In the genomic region with DNA sequence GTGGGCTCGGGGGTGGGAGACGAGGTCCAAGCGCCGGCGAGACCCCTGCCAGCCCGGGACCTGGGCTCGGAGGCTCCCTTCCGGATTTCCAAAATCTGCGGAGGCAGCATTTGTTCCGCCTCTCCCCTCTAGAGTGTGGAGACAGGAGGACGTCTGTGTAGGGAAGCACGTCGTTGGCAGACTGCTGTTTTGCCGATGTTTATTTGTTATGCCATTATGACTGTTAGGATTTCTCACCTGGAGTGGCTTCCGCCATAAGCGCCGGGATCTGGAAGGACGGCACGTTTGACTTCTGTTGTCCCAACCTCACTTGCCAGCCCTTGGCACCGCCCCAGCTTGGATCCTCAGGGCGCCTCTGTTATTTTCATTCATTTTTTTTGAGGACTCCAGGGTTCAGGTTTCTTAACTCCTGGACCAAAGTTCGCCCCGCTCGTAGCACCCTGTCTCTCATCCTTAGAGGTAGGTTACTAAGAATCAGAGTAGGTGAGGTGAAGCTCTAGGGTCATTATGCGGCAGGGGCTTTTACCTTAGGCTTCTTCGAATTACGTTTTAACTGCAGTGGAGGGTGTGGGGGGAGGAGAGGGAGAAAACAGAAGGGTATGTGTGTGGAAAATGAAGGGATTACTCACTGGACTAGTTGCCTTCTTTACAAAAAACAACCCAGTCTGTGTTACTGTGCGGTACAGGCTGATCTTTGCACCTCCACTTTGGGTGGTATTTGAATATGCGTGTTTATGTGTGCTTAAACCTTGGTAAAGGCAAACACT, we compare ENCODE assay signal across 1 cellular context.
A peak's percentile ranks its signal among the peaks of the same experiment; 100 is the strongest.
TF ChIP-seq lines count a peak whose summit lies in the region.

No MANE protein-coding gene starts in this region.

TF ChIP-seq in HepG2, 621 proteins besides CTCF, POLR2A, EP300 and RAD21 (continued from another document and continues in another):
- TF ChIP-seq ZNF3 (CRISPR knock-in tag; IDR thresholded peaks at IDR 0.05) (no peak), BRCA1 (CRISPR knock-in tag; IDR thresholded peaks at IDR 0.05) (no peak), ZNF879 (CRISPR knock-in tag; IDR thresholded peaks at IDR 0.05) (no peak), ATF7-NPFF (CRISPR knock-in tag; IDR thresholded peaks at IDR 0.05; ENCODE audit: low read depth) (no peak), DMAP1 (CRISPR knock-in tag; IDR thresholded peaks at IDR 0.05) (peak; percentile 47), EHMT2 (IDR thresholded peaks at IDR 0.05; ENCODE audit: borderline replicate concordance, low read depth, low read length) (no peak), ZNF7 (CRISPR knock-in tag; IDR thresholded peaks at IDR 0.05) (no peak), EEA1 (CRISPR knock-in tag; IDR thresholded peaks at IDR 0.05; ENCODE audit: borderline replicate concordance) (no peak), RFX3 (CRISPR knock-in tag; IDR thresholded peaks at IDR 0.05) (no peak), TEAD2 (CRISPR knock-in tag; IDR thresholded peaks at IDR 0.05) (no peak), ZFP36L1 (CRISPR knock-in tag; IDR thresholded peaks at IDR 0.05) (no peak), ZNF282 (IDR thresholded peaks at IDR 0.05; ENCODE audit: partially characterized antibody) (no peak), SRY (CRISPR knock-in tag; IDR thresholded peaks at IDR 0.05) (no peak; the same call in 1 of the 2 replicates), NBN (conservative IDR thresholded peaks at IDR 0.05) (no peak), PHF8 (CRISPR knock-in tag; IDR thresholded peaks at IDR 0.05) (no peak), ZNF563 (CRISPR knock-in tag; IDR thresholded peaks at IDR 0.05) (no peak), SALL2 (CRISPR knock-in tag; IDR thresholded peaks at IDR 0.05) (no peak), SRSF9 (IDR thresholded peaks at IDR 0.05; ENCODE audit: borderline replicate concordance, insufficient read depth, low read depth, low read length, poor library complexity, severe bottlenecking) (no peak), ZNF552 (CRISPR knock-in tag; IDR thresholded peaks at IDR 0.05; ENCODE audit: borderline replicate concordance) (no peak), ZNF614 (CRISPR knock-in tag; IDR thresholded peaks at IDR 0.05; ENCODE audit: borderline replicate concordance) (peak; percentile 9; the same call in 1 of the 2 replicates), ZNF343 (CRISPR knock-in tag; IDR thresholded peaks at IDR 0.05) (no peak), RFXAP (CRISPR knock-in tag; IDR thresholded peaks at IDR 0.05; ENCODE audit: borderline replicate concordance) (no peak), PAWR (CRISPR knock-in tag; IDR thresholded peaks at IDR 0.05; ENCODE audit: borderline replicate concordance) (no peak), SAP130 (CRISPR knock-in tag; IDR thresholded peaks at IDR 0.05; ENCODE audit: low read depth) (peak; percentile 61), AGO1 (IDR thresholded peaks at IDR 0.05; ENCODE audit: low read depth, low read length, poor library complexity, severe bottlenecking) (no peak), SP2 (CRISPR knock-in tag; IDR thresholded peaks at IDR 0.05) (no peak), ZNF335 (CRISPR knock-in tag; IDR thresholded peaks at IDR 0.05) (no peak; the same call in 1 of the 2 replicates), MEF2D (CRISPR knock-in tag; IDR thresholded peaks at IDR 0.05) (no peak), PLRG1 (conservative IDR thresholded peaks at IDR 0.05) (no peak), MED8 (CRISPR knock-in tag; IDR thresholded peaks at IDR 0.05; ENCODE audit: insufficient replicate concordance) (no peak), HNRNPLL (IDR thresholded peaks at IDR 0.05; ENCODE audit: low read depth, low read length, poor library complexity, severe bottlenecking) (no peak), ZBTB7A (CRISPR knock-in tag; IDR thresholded peaks at IDR 0.05) (no peak), FOXP1 (IDR thresholded peaks at IDR 0.05) (0 out of 2 replicates have a peak, but pooled peaks have one; percentile 9), FOXP1 (CRISPR knock-in tag; IDR thresholded peaks at IDR 0.05) (peak; percentile 53; the same call in 1 of the 2 replicates), ZMAT3 (CRISPR knock-in tag; conservative IDR thresholded peaks at IDR 0.05) (no peak), ZNF792 (CRISPR knock-in tag; IDR thresholded peaks at IDR 0.05) (no peak), HOXD1 (CRISPR knock-in tag; IDR thresholded peaks at IDR 0.05) (no peak), ZNF383 (CRISPR knock-in tag; IDR thresholded peaks at IDR 0.05; ENCODE audit: borderline replicate concordance) (no peak), GLI4 (CRISPR knock-in tag; IDR thresholded peaks at IDR 0.05; ENCODE audit: borderline replicate concordance) (no peak), SETDB1 (CRISPR knock-in tag; IDR thresholded peaks at IDR 0.05; ENCODE audit: borderline replicate concordance) (no peak), ZNF205 (CRISPR knock-in tag; IDR thresholded peaks at IDR 0.05) (no peak), YY1 (IDR thresholded peaks at IDR 0.05; ENCODE audit: insufficient read depth, insufficient replicate concordance, low read depth, low read length) (peak; percentile 39), AHR (CRISPR knock-in tag; IDR thresholded peaks at IDR 0.05) (no peak), JUND (CRISPR knock-in tag; IDR thresholded peaks at IDR 0.05) (no peak), GABPB1 (CRISPR knock-in tag; IDR thresholded peaks at IDR 0.05) (no peak), ZNF616 (CRISPR knock-in tag; IDR thresholded peaks at IDR 0.05; ENCODE audit: low read depth) (no peak), ZNF569 (CRISPR knock-in tag; IDR thresholded peaks at IDR 0.05; ENCODE audit: borderline replicate concordance) (no peak), ZNF644 (CRISPR knock-in tag; IDR thresholded peaks at IDR 0.05; ENCODE audit: low read depth) (no peak), ZFY (CRISPR knock-in tag; IDR thresholded peaks at IDR 0.05) (no peak), TMF1 (CRISPR knock-in tag; IDR thresholded peaks at IDR 0.05; ENCODE audit: low read depth) (no peak), ATF7 (IDR thresholded peaks at IDR 0.05) (no peak), ATF7 (CRISPR knock-in tag; IDR thresholded peaks at IDR 0.05) (no peak), GABPA (IDR thresholded peaks at IDR 0.05; ENCODE audit: low read depth, low read length) (no peak), GABPA (CRISPR knock-in tag; IDR thresholded peaks at IDR 0.05; ENCODE audit: low read depth) (no peak), ZMYM2 (CRISPR knock-in tag; IDR thresholded peaks at IDR 0.05) (no peak), ZNF724P (CRISPR knock-in tag; IDR thresholded peaks at IDR 0.05; ENCODE audit: borderline replicate concordance) (no peak)
- TF ChIP-seq, protein P1, sequence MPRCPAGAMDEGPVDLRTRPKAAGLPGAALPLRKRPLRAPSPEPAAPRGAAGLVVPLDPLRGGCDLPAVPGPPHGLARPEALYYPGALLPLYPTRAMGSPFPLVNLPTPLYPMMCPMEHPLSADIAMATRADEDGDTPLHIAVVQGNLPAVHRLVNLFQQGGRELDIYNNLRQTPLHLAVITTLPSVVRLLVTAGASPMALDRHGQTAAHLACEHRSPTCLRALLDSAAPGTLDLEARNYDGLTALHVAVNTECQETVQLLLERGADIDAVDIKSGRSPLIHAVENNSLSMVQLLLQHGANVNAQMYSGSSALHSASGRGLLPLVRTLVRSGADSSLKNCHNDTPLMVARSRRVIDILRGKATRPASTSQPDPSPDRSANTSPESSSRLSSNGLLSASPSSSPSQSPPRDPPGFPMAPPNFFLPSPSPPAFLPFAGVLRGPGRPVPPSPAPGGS (CRISPR knock-in tag; IDR thresholded peaks at IDR 0.05) = no peak
- TF ChIP-seq, protein P2, sequence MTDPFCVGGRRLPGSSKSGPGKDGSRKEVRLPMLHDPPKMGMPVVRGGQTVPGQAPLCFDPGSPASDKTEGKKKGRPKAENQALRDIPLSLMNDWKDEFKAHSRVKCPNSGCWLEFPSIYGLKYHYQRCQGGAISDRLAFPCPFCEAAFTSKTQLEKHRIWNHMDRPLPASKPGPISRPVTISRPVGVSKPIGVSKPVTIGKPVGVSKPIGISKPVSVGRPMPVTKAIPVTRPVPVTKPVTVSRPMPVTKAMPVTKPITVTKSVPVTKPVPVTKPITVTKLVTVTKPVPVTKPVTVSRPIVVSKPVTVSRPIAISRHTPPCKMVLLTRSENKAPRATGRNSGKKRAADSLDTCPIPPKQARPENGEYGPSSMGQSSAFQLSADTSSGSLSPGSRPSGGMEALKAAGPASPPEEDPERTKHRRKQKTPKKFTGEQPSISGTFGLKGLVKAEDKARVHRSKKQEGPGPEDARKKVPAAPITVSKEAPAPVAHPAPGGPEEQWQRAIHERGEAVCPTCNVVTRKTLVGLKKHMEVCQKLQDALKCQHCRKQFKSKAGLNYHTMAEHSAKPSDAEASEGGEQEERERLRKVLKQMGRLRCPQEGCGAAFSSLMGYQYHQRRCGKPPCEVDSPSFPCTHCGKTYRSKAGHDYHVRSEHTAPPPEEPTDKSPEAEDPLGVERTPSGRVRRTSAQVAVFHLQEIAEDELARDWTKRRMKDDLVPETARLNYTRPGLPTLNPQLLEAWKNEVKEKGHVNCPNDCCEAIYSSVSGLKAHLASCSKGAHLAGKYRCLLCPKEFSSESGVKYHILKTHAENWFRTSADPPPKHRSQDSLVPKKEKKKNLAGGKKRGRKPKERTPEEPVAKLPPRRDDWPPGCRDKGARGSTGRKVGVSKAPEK (CRISPR knock-in tag; IDR thresholded peaks at IDR 0.05; ENCODE audit: borderline replicate concordance) = no peak
- TF ChIP-seq, protein P3, sequence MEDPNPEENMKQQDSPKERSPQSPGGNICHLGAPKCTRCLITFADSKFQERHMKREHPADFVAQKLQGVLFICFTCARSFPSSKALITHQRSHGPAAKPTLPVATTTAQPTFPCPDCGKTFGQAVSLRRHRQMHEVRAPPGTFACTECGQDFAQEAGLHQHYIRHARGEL (CRISPR knock-in tag; IDR thresholded peaks at IDR 0.05) = no peak
- TF ChIP-seq, protein P4, sequence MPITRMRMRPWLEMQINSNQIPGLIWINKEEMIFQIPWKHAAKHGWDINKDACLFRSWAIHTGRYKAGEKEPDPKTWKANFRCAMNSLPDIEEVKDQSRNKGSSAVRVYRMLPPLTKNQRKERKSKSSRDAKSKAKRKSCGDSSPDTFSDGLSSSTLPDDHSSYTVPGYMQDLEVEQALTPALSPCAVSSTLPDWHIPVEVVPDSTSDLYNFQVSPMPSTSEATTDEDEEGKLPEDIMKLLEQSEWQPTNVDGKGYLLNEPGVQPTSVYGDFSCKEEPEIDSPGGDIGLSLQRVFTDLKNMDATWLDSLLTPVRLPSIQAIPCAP (CRISPR knock-in tag; IDR thresholded peaks at IDR 0.05; ENCODE audit: low read depth) = no peak
- TF ChIP-seq, protein P5, sequence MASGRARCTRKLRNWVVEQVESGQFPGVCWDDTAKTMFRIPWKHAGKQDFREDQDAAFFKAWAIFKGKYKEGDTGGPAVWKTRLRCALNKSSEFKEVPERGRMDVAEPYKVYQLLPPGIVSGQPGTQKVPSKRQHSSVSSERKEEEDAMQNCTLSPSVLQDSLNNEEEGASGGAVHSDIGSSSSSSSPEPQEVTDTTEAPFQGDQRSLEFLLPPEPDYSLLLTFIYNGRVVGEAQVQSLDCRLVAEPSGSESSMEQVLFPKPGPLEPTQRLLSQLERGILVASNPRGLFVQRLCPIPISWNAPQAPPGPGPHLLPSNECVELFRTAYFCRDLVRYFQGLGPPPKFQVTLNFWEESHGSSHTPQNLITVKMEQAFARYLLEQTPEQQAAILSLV (CRISPR knock-in tag; IDR thresholded peaks at IDR 0.05; ENCODE audit: borderline replicate concordance) = peak; percentile 15; the same call in 1 of the 2 replicates
- TF ChIP-seq, protein P6, sequence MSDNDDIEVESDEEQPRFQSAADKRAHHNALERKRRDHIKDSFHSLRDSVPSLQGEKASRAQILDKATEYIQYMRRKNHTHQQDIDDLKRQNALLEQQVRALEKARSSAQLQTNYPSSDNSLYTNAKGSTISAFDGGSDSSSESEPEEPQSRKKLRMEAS (IDR thresholded peaks at IDR 0.05) = no peak
- TF ChIP-seq, protein P7, sequence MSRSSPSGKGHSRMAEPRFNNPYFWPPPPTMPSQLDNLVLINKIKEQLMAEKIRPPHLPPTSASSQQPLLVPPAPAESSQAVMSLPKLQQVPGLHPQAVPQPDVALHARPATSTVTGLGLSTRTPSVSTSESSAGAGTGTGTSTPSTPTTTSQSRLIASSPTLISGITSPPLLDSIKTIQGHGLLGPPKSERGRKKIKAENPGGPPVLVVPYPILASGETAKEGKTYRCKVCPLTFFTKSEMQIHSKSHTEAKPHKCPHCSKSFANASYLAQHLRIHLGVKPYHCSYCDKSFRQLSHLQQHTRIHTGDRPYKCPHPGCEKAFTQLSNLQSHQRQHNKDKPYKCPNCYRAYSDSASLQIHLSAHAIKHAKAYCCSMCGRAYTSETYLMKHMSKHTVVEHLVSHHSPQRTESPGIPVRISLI (CRISPR knock-in tag; IDR thresholded peaks at IDR 0.05; ENCODE audit: borderline replicate concordance) = peak; percentile 76; the same call in 1 of the 2 replicates
- TF ChIP-seq, protein P8, sequence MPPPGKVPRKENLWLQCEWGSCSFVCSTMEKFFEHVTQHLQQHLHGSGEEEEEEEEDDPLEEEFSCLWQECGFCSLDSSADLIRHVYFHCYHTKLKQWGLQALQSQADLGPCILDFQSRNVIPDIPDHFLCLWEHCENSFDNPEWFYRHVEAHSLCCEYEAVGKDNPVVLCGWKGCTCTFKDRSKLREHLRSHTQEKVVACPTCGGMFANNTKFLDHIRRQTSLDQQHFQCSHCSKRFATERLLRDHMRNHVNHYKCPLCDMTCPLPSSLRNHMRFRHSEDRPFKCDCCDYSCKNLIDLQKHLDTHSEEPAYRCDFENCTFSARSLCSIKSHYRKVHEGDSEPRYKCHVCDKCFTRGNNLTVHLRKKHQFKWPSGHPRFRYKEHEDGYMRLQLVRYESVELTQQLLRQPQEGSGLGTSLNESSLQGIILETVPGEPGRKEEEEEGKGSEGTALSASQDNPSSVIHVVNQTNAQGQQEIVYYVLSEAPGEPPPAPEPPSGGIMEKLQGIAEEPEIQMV (CRISPR knock-in tag; IDR thresholded peaks at IDR 0.05; ENCODE audit: low read depth) = no peak
